Comparison of ENCODE assay signal across 16 cellular contexts in the genomic region with DNA sequence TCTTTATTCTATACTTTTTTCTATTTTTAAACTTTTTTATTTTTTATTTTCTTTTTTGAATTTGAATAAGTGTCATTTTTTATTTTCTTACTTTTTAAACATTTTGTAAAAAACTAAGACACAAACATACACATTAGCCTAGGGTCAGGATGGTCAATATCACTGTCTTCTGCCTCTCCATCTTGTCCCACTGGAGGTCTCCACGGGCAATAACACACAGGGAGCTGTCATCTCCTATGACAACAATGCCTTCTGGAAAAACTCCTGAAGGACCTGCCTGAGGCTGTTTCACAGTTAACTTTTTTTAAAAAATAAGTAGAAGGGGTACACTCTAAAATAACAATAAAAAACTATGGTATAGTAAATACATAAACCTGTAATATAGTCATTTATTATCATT. TPM values are rescaled to one million over a fixed set of nuclear protein-coding genes. Genes with fewer than 3 reads are reported as not detected.
DNase-seq lines count a peak whose midpoint lies in the region; ATAC-seq, FAIRE-seq and TF ChIP-seq lines count a peak whose summit lies in the region.
"Had no signal": no experiment of that assay in that cellular context is flagged by ENCODE, and none has a peak within 500 bp of the region (broad histone marks: within the 10 kb centered on the region; RNA-seq: fewer than 3 reads in every experiment).

No MANE protein-coding gene starts in this region.

- H3K9me3 ChIP-seq in OCI-LY7 (ENCODE audit: low read length), result peaks cover 10% of the 10 kb centered on the region; the same call in 1 of the 2 replicates
- H3K9me3 ChIP-seq: HAP-1 had no signal

- CTCF ChIA-PET in OCI-LY7 (lab: Charles Lee; ENCODE audit: unreplicated experiment), result no interaction called here

- H3K4me1 ChIP-seq in OCI-LY7 (ENCODE audit: insufficient read depth, low read length, poor library complexity, severe bottlenecking), result no peaks in the 10 kb centered on the region
- H3K4me1 ChIP-seq: HAP-1 had no signal

- H2AFZ ChIP-seq in OCI-LY7 (ENCODE audit: low read length), result no peak overlapping the region

- ATAC-seq in HG03457 (IDR thresholded peaks at IDR 0.05; ENCODE audit: unreplicated experiment), result no peak
- ATAC-seq in HG03097 (IDR thresholded peaks at IDR 0.05; ENCODE audit: low FRiP score, unreplicated experiment), result no peak

- H3K4me2 ChIP-seq in OCI-LY7 (ENCODE audit: low read length), result no peak overlapping the region

- no peaks in the 10 kb centered on the region for H3K79me2 ChIP-seq in OCI-LY7 (ENCODE audit: insufficient read depth, low read depth, low read length)

- intact Hi-C loops in OCI-LY7 (cut with micrococcal nuclease; ENCODE audit: unreplicated experiment), result no loop called here

- H3K4me3 ChIP-seq in OCI-LY7 (ENCODE audit: low read depth, low read length, poor library complexity, severe bottlenecking), result no peak overlapping the region
- H3K4me3 ChIP-seq: HAP-1 had no signal

- peak; percentile 3 for DNase-seq in NCI-H69 (lab: John Stamatoyannopoulos, UW)
- DNase-seq in OCI-LY7 (ENCODE audit: low spot score), result no peak
- DNase-seq in left kidney (ENCODE audit: low read depth, low spot score), result peak; percentile 75
- DNase-seq in NCI-H226, result no peak
- DNase-seq: C1 segment of cervical spinal cord; Calu3; CD4-positive, alpha-beta memory T cell; COR-L47; GF-D8; GOT3; HFFc6 had no signal

- no peak overlapping the region for H3K27ac ChIP-seq in OCI-LY7 (ENCODE audit: low read depth, low read length, poor library complexity, severe bottlenecking)

- no peaks in the 10 kb centered on the region for H4K20me1 ChIP-seq in OCI-LY7 (ENCODE audit: insufficient read depth, low read length)

- no TSS peak for BruUV-seq in OCI-LY7 (replicated peaks; lab: Mats Ljungman, UMichigan)

- no peaks in the 10 kb centered on the region for H3K9me2 ChIP-seq in OCI-LY7 (ENCODE audit: insufficient read depth, low read length)

- FAIRE-seq in colon (lab: Jason Lieb, UNC), result peak; percentile 5
- FAIRE-seq: H54 had no signal

- no peaks in the 10 kb centered on the region for H3K36me3 ChIP-seq in OCI-LY7 (ENCODE audit: insufficient read depth, low read length)
- H3K36me3 ChIP-seq: HAP-1 had no signal

- POLR2A ChIA-PET in OCI-LY7 (lab: Charles Lee), result interaction anchor here (0.6 to 0.7 kb wide), 2 partner anchors 162 to 389 kb away, joined by 3 to 5 read pairs; no protein-coding TSS in a partner anchor

- 0 out of 2 replicates have a peak, but pooled peaks have one; percentile 14 for TF ChIP-seq CTCF in OCI-LY7 (conservative IDR thresholded peaks at IDR 0.05; ENCODE audit: low read length)

RNA-seq across cellular contexts. Expression of a gene that starts 56.8 kb away (rescaled TPM):
- 8.0 and 11.7 TPM in 2 replicates for total RNA-seq in OCI-LY7 (2014; rRNA removed; shearing (Covaris generic))
- 18.1 and 20.0 TPM in 2 replicates for total RNA-seq in OCI-LY7 (2022)

Comparison
In these comparisons a context has a peak if more than half of its experiments do, and no peak if none do; other contexts are left out.
1. DNase-seq: peak in NCI-H69 (single experiment) and left kidney (single experiment); none in OCI-LY7 (single experiment) and NCI-H226 (single experiment).